1 cellular context compared by ENCODE assay signal in genomic region chr7:151123485-151124204, GRCh38.
TF ChIP-seq lines count a peak whose summit lies in the region.

No MANE protein-coding gene starts in this region.

TF ChIP-seq in H1, 55 proteins besides CTCF, POLR2A, EP300 and RAD21:
- TF ChIP-seq CEBPB (IDR thresholded peaks at IDR 0.05; ENCODE audit: low read depth, low read length) (no peak), TAF7 (optimal IDR thresholded peaks at IDR 0.05; ENCODE audit: borderline replicate concordance, low read depth, low read length) (no peak), CBX8 (IDR thresholded peaks at IDR 0.05; ENCODE audit: borderline replicate concordance, low read depth, low read length) (no peak), TEAD4 (IDR thresholded peaks at IDR 0.05; ENCODE audit: low read depth, low read length) (0 out of 2 replicates have a peak, but pooled peaks have one; percentile 24), CHD7 (IDR thresholded peaks at IDR 0.05; ENCODE audit: insufficient replicate concordance, low read length) (no peak), USF2 (IDR thresholded peaks at IDR 0.05; ENCODE audit: low read length) (no peak), KDM4A (IDR thresholded peaks at IDR 0.05; ENCODE audit: low read depth, low read length, severe bottlenecking) (no peak), HDAC2 (IDR thresholded peaks at IDR 0.05; ENCODE audit: borderline replicate concordance in 1 of 2, low read depth in 2 of 2, low read length in 2 of 2) (no peak), PHF8 (conservative IDR thresholded peaks at IDR 0.05; ENCODE audit: low read depth, low read length) (no peak), SP1 (IDR thresholded peaks at IDR 0.05; ENCODE audit: low read depth, low read length) (no peak), KDM5A (IDR thresholded peaks at IDR 0.05; ENCODE audit: low read length) (no peak), RXRA (IDR thresholded peaks at IDR 0.05; ENCODE audit: insufficient read depth, low read depth, low read length) (no peak), CHD2 (IDR thresholded peaks at IDR 0.05; ENCODE audit: low read length) (no peak), BCL11A (IDR thresholded peaks at IDR 0.05; ENCODE audit: low read depth in 2 of 2, low read length in 2 of 2) (no peak), SIN3A (conservative IDR thresholded peaks at IDR 0.05 in 1 of 2, IDR thresholded peaks at IDR 0.05 in 1 of 2; ENCODE audit: low read depth in 1 of 2, low read length in 2 of 2) (peak in 1 of 2 experiments; percentile 85; a peak in 1 of 4 replicates), KDM1A (IDR thresholded peaks at IDR 0.05; ENCODE audit: borderline replicate concordance, low read length) (no peak), TCF12 (IDR thresholded peaks at IDR 0.05; ENCODE audit: low read depth, low read length) (no peak), NANOG (IDR thresholded peaks at IDR 0.05; ENCODE audit: insufficient read depth, low read depth, low read length, poor library complexity, severe bottlenecking) (no peak), NRF1 (IDR thresholded peaks at IDR 0.05; ENCODE audit: low read depth, low read length) (no peak), RFX5 (IDR thresholded peaks at IDR 0.05; ENCODE audit: borderline replicate concordance, low read depth, low read length) (no peak), CBX5 (IDR thresholded peaks at IDR 0.05; ENCODE audit: low read depth, low read length) (no peak), BACH1 (IDR thresholded peaks at IDR 0.05; ENCODE audit: low read length) (no peak), CHD1 (IDR thresholded peaks at IDR 0.05; ENCODE audit: low read depth, low read length) (no peak), FOSL1 (IDR thresholded peaks at IDR 0.05; ENCODE audit: insufficient read depth, low read depth, low read length) (no peak), SP4 (IDR thresholded peaks at IDR 0.05; ENCODE audit: low read length) (no peak), SUZ12 (IDR thresholded peaks at IDR 0.05; ENCODE audit: low read length) (no peak), CREB1 (IDR thresholded peaks at IDR 0.05) (peak; percentile 54), RNF2 (IDR thresholded peaks at IDR 0.05; ENCODE audit: borderline replicate concordance, low read depth, low read length, missing control alignments, poor library complexity, severe bottlenecking) (no peak), GABPA (IDR thresholded peaks at IDR 0.05; ENCODE audit: borderline replicate concordance, insufficient read depth, low read length) (peak; percentile 47; the same call in 1 of the 2 replicates), YY1 (IDR thresholded peaks at IDR 0.05; ENCODE audit: low read depth, low read length) (no peak), SP2 (IDR thresholded peaks at IDR 0.05; ENCODE audit: low read length) (no peak), ASH2L (IDR thresholded peaks at IDR 0.05; ENCODE audit: low read length) (no peak), TAF1 (IDR thresholded peaks at IDR 0.05; ENCODE audit: low read depth, low read length) (no peak), POLR2AphosphoS5 (IDR thresholded peaks at IDR 0.05; ENCODE audit: low read depth, low read length) (no peak), SRF (IDR thresholded peaks at IDR 0.05; ENCODE audit: low read depth, low read length) (no peak), JUN (IDR thresholded peaks at IDR 0.05; ENCODE audit: low read depth, low read length) (no peak), SIX5 (IDR thresholded peaks at IDR 0.05; ENCODE audit: low read depth, low read length) (no peak), POU5F1 (IDR thresholded peaks at IDR 0.05; ENCODE audit: low read depth, low read length) (no peak), EGR1 (IDR thresholded peaks at IDR 0.05; ENCODE audit: borderline replicate concordance, low read depth, low read length) (no peak), MAFK (IDR thresholded peaks at IDR 0.05; ENCODE audit: low read depth, low read length) (no peak), SAP30 (IDR thresholded peaks at IDR 0.05; ENCODE audit: insufficient read depth, insufficient replicate concordance, low read length) (no peak), SIRT6 (IDR thresholded peaks at IDR 0.05; ENCODE audit: low read length) (no peak), RBBP5 (IDR thresholded peaks at IDR 0.05; ENCODE audit: borderline replicate concordance, low read depth, low read length) (no peak), GTF2F1 (IDR thresholded peaks at IDR 0.05; ENCODE audit: borderline replicate concordance, low read depth, low read length) (no peak), CTBP2 (IDR thresholded peaks at IDR 0.05; ENCODE audit: borderline replicate concordance, insufficient read depth, insufficient read length, low read length) (peak; percentile 60), BRCA1 (IDR thresholded peaks at IDR 0.05; ENCODE audit: low read depth, low read length) (no peak), HDAC6 (IDR thresholded peaks at IDR 0.05; ENCODE audit: low read depth, low read length) (no peak), EZH2 (IDR thresholded peaks at IDR 0.05; ENCODE audit: low read depth, low read length, severe bottlenecking) (no peak), TBP (IDR thresholded peaks at IDR 0.05; ENCODE audit: low read depth, low read length) (peak; percentile 50; the same call in 1 of the 2 replicates), ZNF274 (IDR thresholded peaks at IDR 0.05; ENCODE audit: borderline replicate concordance, extremely low read depth, low read length) (no peak), JUND (IDR thresholded peaks at IDR 0.05; ENCODE audit: low read length) (peak; percentile 42; the same call in 1 of the 2 replicates)
- TF ChIP-seq, protein P1, sequence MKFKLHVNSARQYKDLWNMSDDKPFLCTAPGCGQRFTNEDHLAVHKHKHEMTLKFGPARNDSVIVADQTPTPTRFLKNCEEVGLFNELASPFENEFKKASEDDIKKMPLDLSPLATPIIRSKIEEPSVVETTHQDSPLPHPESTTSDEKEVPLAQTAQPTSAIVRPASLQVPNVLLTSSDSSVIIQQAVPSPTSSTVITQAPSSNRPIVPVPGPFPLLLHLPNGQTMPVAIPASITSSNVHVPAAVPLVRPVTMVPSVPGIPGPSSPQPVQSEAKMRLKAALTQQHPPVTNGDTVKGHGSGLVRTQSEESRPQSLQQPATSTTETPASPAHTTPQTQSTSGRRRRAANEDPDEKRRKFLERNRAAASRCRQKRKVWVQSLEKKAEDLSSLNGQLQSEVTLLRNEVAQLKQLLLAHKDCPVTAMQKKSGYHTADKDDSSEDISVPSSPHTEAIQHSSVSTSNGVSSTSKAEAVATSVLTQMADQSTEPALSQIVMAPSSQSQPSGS (IDR thresholded peaks at IDR 0.05; ENCODE audit: low read length): no peak
- TF ChIP-seq, protein P2, sequence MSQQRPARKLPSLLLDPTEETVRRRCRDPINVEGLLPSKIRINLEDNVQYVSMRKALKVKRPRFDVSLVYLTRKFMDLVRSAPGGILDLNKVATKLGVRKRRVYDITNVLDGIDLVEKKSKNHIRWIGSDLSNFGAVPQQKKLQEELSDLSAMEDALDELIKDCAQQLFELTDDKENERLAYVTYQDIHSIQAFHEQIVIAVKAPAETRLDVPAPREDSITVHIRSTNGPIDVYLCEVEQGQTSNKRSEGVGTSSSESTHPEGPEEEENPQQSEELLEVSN (IDR thresholded peaks at IDR 0.05): no peak
- TF ChIP-seq, protein P3, sequence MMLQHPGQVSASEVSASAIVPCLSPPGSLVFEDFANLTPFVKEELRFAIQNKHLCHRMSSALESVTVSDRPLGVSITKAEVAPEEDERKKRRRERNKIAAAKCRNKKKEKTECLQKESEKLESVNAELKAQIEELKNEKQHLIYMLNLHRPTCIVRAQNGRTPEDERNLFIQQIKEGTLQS (IDR thresholded peaks at IDR 0.05; ENCODE audit: insufficient read depth, low read depth, low read length): 0 out of 2 replicates have a peak, but pooled peaks have one; percentile 43
- TF ChIP-seq, protein P4, sequence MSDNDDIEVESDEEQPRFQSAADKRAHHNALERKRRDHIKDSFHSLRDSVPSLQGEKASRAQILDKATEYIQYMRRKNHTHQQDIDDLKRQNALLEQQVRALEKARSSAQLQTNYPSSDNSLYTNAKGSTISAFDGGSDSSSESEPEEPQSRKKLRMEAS (IDR thresholded peaks at IDR 0.05): peak; percentile 88
TF ChIP-seq in H1: peak in this region for 9.
